In the genomic region with DNA sequence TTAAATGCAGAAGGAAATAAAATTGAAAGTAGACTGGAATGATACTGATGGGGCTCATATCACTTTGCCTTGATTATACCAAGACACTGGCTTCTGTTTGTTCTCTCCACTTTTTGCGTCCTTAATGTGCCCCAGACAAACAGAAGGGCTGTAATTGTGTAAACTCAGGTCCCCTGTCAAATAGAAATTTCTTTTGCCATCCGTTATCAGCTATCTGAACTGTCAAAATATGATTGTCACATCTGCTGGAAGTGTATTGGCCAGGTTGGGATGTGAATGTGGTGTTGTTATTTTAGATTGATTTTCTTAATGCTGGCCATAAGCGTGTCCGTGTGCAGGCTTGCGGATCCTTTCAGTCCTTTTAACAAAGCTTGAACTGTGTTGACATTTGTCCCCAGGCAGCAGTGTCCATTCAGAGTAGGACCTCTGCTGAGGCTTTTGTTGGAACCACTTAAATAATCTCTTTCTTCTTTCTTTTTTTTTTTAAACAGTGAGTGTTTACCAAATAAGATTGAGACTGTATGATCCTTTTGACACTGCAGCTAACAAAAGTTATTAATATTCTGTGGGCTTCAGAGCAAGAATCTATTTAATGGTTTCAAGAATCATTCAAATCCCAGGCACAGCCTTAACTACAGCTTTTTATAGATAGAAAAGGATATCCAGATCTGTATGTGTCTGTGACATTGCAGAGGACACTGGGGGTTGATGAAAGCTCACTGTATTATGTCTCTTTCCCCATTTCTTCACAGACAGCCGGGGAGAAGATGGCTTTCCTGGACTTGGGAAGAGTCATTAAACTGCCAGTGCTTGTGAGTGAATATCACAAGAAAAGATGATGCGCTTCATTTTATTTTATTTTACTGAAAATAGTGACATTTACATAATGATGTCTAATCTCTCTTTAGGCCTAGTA, we compare ENCODE assay signal across 21 cellular contexts.
A peak's percentile ranks its signal among the peaks of the same experiment; 100 is the strongest.
DNase-seq lines count a peak whose midpoint lies in the region; ATAC-seq, FAIRE-seq and TF ChIP-seq lines count a peak whose summit lies in the region.
"Had no signal": no experiment of that assay in that cellular context is flagged by ENCODE, and none has a peak within 500 bp of the region (broad histone marks: within the 10 kb centered on the region; RNA-seq: fewer than 3 reads in every experiment).

No MANE protein-coding gene starts in this region.

- TF ChIP-seq POLR2A in H1 (IDR thresholded peaks at IDR 0.05; ENCODE audit: control extremely low read depth in 1 of 2, low read depth in 2 of 2, low read length in 2 of 2) = no peak

- H4K20me1 ChIP-seq in SK-N-SH (ENCODE audit: insufficient read depth) (no peaks in the 10 kb centered on the region), H1 (replicated peaks in 1 of 2; ENCODE audit: control insufficient read depth in 1 of 2, insufficient read depth in 2 of 2, low read length in 2 of 2) (no peaks in the 10 kb centered on the region), neural cell (ENCODE audit: insufficient read depth) (no peaks in the 10 kb centered on the region)
- H4K20me1 ChIP-seq: BLaER1 treated with 17β-estradiol and CSF1 and Interleukin-3, amounts not matched to agents 10 nM and 100 nM had no signal

- H2AFZ ChIP-seq in SK-N-SH (ENCODE audit: low read depth) (no peak overlapping the region), H1 (ENCODE audit: low read length) (no peak overlapping the region), neural cell (ENCODE audit: low read depth, low read length) (no peak overlapping the region)

- H3K56ac ChIP-seq in H1 (replicated peaks; ENCODE audit: insufficient read length, low read depth, low read length) = no peak overlapping the region

- no peak overlapping the region; the same call in 1 of the 2 replicates for H2BK5ac ChIP-seq in H1 (ENCODE audit: low read depth, low read length)

- H3K9ac ChIP-seq in SK-N-SH (no peak overlapping the region), H1 (replicated peaks in 1 of 4; ENCODE audit: extremely low read depth in 1 of 4, low read depth in 3 of 4, low read length in 3 of 4) (no peak overlapping the region), neural cell (ENCODE audit: low read length) (peak overlapping the region; percentile 28)
- H3K9ac ChIP-seq: BLaER1 treated with 17β-estradiol and CSF1 and Interleukin-3, amounts not matched to agents 10 nM and 100 nM; KMS-11 had no signal

- H4K5ac ChIP-seq in H1 (ENCODE audit: insufficient read length, low read depth, low read length) = no peak overlapping the region

- no peak overlapping the region for H3K23ac ChIP-seq in H1 (ENCODE audit: insufficient read length)

- H3K79me2 ChIP-seq in SK-N-SH (ENCODE audit: insufficient read depth) (no peaks in the 10 kb centered on the region), H1 (ENCODE audit: control insufficient read depth in 1 of 2, insufficient read depth in 2 of 2, low read length in 2 of 2) (no peaks in the 10 kb centered on the region), neural cell (replicated peaks; ENCODE audit: insufficient read depth, low read length) (no peaks in the 10 kb centered on the region)

- H2BK120ac ChIP-seq in H1 (replicated peaks; ENCODE audit: low read depth, low read length) = no peak overlapping the region

- DNase-seq in SK-N-SH (peak; percentile 20), H1 (ENCODE audit: low read depth in 1 of 2, low spot score in 2 of 2) (no peak), COLO829 (ENCODE audit: low spot score) (no peak), NOMO-1 treated with dmso at 0.1 percent for 144 hours (lab: John Stamatoyannopoulos, UW; ENCODE audit: unreplicated experiment) (no peak), OCI-M1 (lab: John Stamatoyannopoulos, UW) (no peak), LoVo (ENCODE audit: low spot score) (no peak)
- DNase-seq: activated CD8-positive, alpha-beta T cell treated with anti-CD3 and anti-CD28 coated beads, Interleukin-2, amount 10 ng/mL, durations not matched to agents 7 days and 5 days; activated naive CD4-positive, alpha-beta T cell treated with anti-CD3 and anti-CD28 coated beads, Interleukin-2, amount 50 U/mL, for 16 hours; activated T-cell treated with anti-CD3 and anti-CD28 coated beads, Interleukin-2, amount 50 U/mL, for 48 hours; GF-D8; kidney glomerular epithelial cell; T-helper 9 cell; upper lobe of right lung had no signal

- H2BK12ac ChIP-seq in H1 (ENCODE audit: low read depth, low read length) = peak overlapping the region; percentile 32; the same call in 1 of the 2 replicates

- H3K23me2 ChIP-seq in H1 (ENCODE audit: low read depth, low read length) = no peaks in the 10 kb centered on the region

- H2AK5ac ChIP-seq in H1 (ENCODE audit: low read depth, low read length) = peak overlapping the region; percentile 59; the same call in 1 of the 2 replicates

- H3K36me3 ChIP-seq in SK-N-SH (replicated peaks in 1 of 2; ENCODE audit: control insufficient read depth in 1 of 2, insufficient read depth in 2 of 2, low read length in 1 of 2) = no peaks in the 10 kb centered on the region
- no peaks in the 10 kb centered on the region for H3K36me3 ChIP-seq in H1 (ENCODE audit: control insufficient read depth in 2 of 4, insufficient read depth in 4 of 4, low read length in 3 of 4)
- no peaks in the 10 kb centered on the region for H3K36me3 ChIP-seq in neural cell (ENCODE audit: insufficient read depth, low read length)
- H3K36me3 ChIP-seq: ascending aorta; BLaER1 treated with 17β-estradiol and CSF1 and Interleukin-3, amounts not matched to agents 10 nM and 100 nM; SJSA1; upper lobe of right lung had no signal

- TF ChIP-seq CTCF in SK-N-SH (IDR thresholded peaks at IDR 0.05) (no peak), H1 (IDR thresholded peaks at IDR 0.05; ENCODE audit: control extremely low read depth in 1 of 3, insufficient read depth in 1 of 3, low read depth in 1 of 3, low read length in 3 of 3) (no peak), neural cell (IDR thresholded peaks at IDR 0.05; ENCODE audit: poor library complexity, severe bottlenecking) (no peak)

- H3K79me1 ChIP-seq in H1 (ENCODE audit: low read depth, low read length) = no peaks in the 10 kb centered on the region

- no peak overlapping the region for H3K4ac ChIP-seq in H1 (replicated peaks; ENCODE audit: insufficient read length, low read depth, low read length)

- no peak for TF ChIP-seq EP300 in SK-N-SH (IDR thresholded peaks at IDR 0.05; ENCODE audit: borderline replicate concordance in 1 of 2, low read depth in 1 of 2, low read length in 1 of 2)
- no peak for TF ChIP-seq EP300 in H1 (IDR thresholded peaks at IDR 0.05; ENCODE audit: borderline replicate concordance in 1 of 2, low read depth in 2 of 2, low read length in 2 of 2)
- TF ChIP-seq EP300 in neural cell (conservative IDR thresholded peaks at IDR 0.05; ENCODE audit: poor library complexity, severe bottlenecking) = peak; percentile 16

- H3K14ac ChIP-seq in H1 (ENCODE audit: insufficient read length) = no peak overlapping the region

- peak overlapping the region; percentile 19; the same call in 1 of the 2 replicates for H3K18ac ChIP-seq in H1 (ENCODE audit: extremely low read depth, low read length)

- CTCF ChIA-PET in SK-N-SH (lab: Yijun Ruan, JAX) = interaction anchor here (0.7 kb wide), 1 partner anchor 14 kb away, joined by 3 read pairs; no protein-coding TSS in a partner anchor
- CTCF ChIA-PET in H1 (lab: Charles Lee; ENCODE audit: partially characterized antibody) = interaction anchor here (1.5 kb wide), 1 partner anchor 99 kb away, joined by 3 read pairs; no protein-coding TSS in a partner anchor

- H3K9me2 ChIP-seq in SK-N-SH (no peaks in the 10 kb centered on the region), neural cell (ENCODE audit: insufficient read depth, low read length) (no peaks in the 10 kb centered on the region)

- ATAC-seq in SK-N-SH treated with all-trans-retinoic acid at 6 μM for 48 hours = no peak
- ATAC-seq: A549; activated CD8-positive, alpha-beta T cell treated with anti-CD3 and anti-CD28 coated beads, Interleukin-2, amount 10 ng/mL, durations not matched to agents 7 days and 5 days had no signal

- WGBS in SK-N-SH (ENCODE audit: low lambda C conversion rate) = 80% methylated on average over 7 of the region's 7 CpGs
- WGBS in H1 (ENCODE audit: extremely low coverage in 1 of 2, insufficient coverage in 1 of 2, insufficient read length in 1 of 2, insufficient replicate concordance in 2 of 2, low coverage in 1 of 2, low lambda C conversion rate in 2 of 2, missing lambda C conversion rate in 1 of 2), 2 experiments = 81% methylated on average over 7 of the region's 7 CpGs; no CpG with 5 or more reads in 1 of the 2 experiments

- no peak overlapping the region for H2BK15ac ChIP-seq in H1 (ENCODE audit: low read length)

- no peak for FAIRE-seq in H1 (lab: Jason Lieb, UNC)
- FAIRE-seq: A549, endometrium had no signal

- H3K4me2 ChIP-seq in SK-N-SH (no peak overlapping the region), H1 (ENCODE audit: insufficient read depth in 1 of 2, low read depth in 2 of 2, low read length in 2 of 2) (no peak overlapping the region; a peak in 1 of 4 replicates), neural cell (ENCODE audit: low read length) (peak overlapping the region; percentile 33)
- H3K4me2 ChIP-seq: A549; BLaER1 treated with 17β-estradiol and CSF1 and Interleukin-3, amounts not matched to agents 10 nM and 100 nM; KMS-11 had no signal

- H3K9me3 ChIP-seq in SK-N-SH (no peaks in the 10 kb centered on the region), H1 (ENCODE audit: insufficient read depth in 2 of 2, low read depth in 1 of 2, low read length in 1 of 2) (no peaks in the 10 kb centered on the region), neural cell (ENCODE audit: low read length) (no peaks in the 10 kb centered on the region)
- H3K9me3 ChIP-seq: A549; ascending aorta; BLaER1 treated with 17β-estradiol and CSF1 and Interleukin-3, amounts not matched to agents 10 nM and 100 nM; SJSA1; upper lobe of right lung had no signal

- peaks cover 0 to 10% of the 10 kb centered on the region in 2 experiments; a peak in 2 of 4 replicates for H3K4me1 ChIP-seq in SK-N-SH (ENCODE audit: control insufficient read depth in 1 of 2, insufficient read depth in 2 of 2, low read depth in 1 of 2, low read length in 1 of 2)
- H3K4me1 ChIP-seq in H1 (replicated peaks in 1 of 4; ENCODE audit: control insufficient read depth in 3 of 4, insufficient read depth in 4 of 4, low read length in 3 of 4) = peaks cover 2 to 38% (median 15%) of the 10 kb centered on the region in 4 experiments; a peak in 5 of 7 replicates
- H3K4me1 ChIP-seq: A549, ascending aorta, SJSA1, upper lobe of right lung had no signal

- H4K91ac ChIP-seq in H1 (replicated peaks; ENCODE audit: insufficient read length, low read length) = no peak overlapping the region

- no peaks in the 10 kb centered on the region for H3F3A ChIP-seq in SK-N-SH (replicated peaks; ENCODE audit: insufficient read depth)
- H3F3A ChIP-seq in neural cell (ENCODE audit: insufficient read depth, low read length, poor library complexity, severe bottlenecking) = peaks cover 17% of the 10 kb centered on the region

- TF ChIP-seq RAD21 in SK-N-SH (IDR thresholded peaks at IDR 0.05; ENCODE audit: low read length) = no peak
- no peak for TF ChIP-seq RAD21 in H1 (IDR thresholded peaks at IDR 0.05 in 1 of 2, conservative IDR thresholded peaks at IDR 0.05 in 1 of 2; ENCODE audit: low read depth in 2 of 2, low read length in 2 of 2)
- no peak for TF ChIP-seq RAD21 in neural cell (conservative IDR thresholded peaks at IDR 0.05)

- H3K27ac ChIP-seq in SK-N-SH (ENCODE audit: low read depth in 2 of 2, low read length in 1 of 2) (no peak overlapping the region), H1 (ENCODE audit: low read depth, low read length) (no peak overlapping the region), neural cell (ENCODE audit: low read length) (peak overlapping the region; percentile 75)
- H3K27ac ChIP-seq: A549; ascending aorta; BLaER1 treated with 17β-estradiol and CSF1 and Interleukin-3, amounts not matched to agents 10 nM and 100 nM; KMS-11; SJSA1; upper lobe of right lung had no signal

- no peak overlapping the region for H4K8ac ChIP-seq in H1 (ENCODE audit: extremely low read depth, insufficient read depth, low read length)

- peak overlapping the region; percentile 68 for H2BK20ac ChIP-seq in H1 (ENCODE audit: low read length)

- POLR2A ChIA-PET in SK-N-SH (lab: Yijun Ruan, JAX) = no interaction called here
- POLR2A ChIA-PET in H1 (lab: Charles Lee; ENCODE audit: partially characterized antibody) = no interaction called here

- no peak overlapping the region for H3K4me3 ChIP-seq in SK-N-SH (ENCODE audit: low read depth in 2 of 2, low read length in 1 of 2)
- no peak overlapping the region for H3K4me3 ChIP-seq in H1 (ENCODE audit: extremely low read depth in 1 of 4, insufficient read depth in 2 of 4, low read depth in 3 of 4, low read length in 4 of 4)
- peak overlapping the region; percentile 37 for H3K4me3 ChIP-seq in neural cell (ENCODE audit: low read length)
- H3K4me3 ChIP-seq: A549; ascending aorta; BLaER1 treated with 17β-estradiol and CSF1 and Interleukin-3, amounts not matched to agents 10 nM and 100 nM; SJSA1; upper lobe of right lung had no signal

- H3K27me3 ChIP-seq in SK-N-SH (ENCODE audit: insufficient read depth) (no peaks in the 10 kb centered on the region), H1 (replicated peaks in 1 of 4; ENCODE audit: control insufficient read depth in 3 of 4, extremely low read depth in 1 of 4, insufficient read depth in 3 of 4, low read length in 3 of 4) (no peaks in the 10 kb centered on the region), neural cell (ENCODE audit: insufficient read depth, low read depth, low read length) (no peaks in the 10 kb centered on the region)
- H3K27me3 ChIP-seq: ascending aorta; BLaER1 treated with 17β-estradiol and CSF1 and Interleukin-3, amounts not matched to agents 10 nM and 100 nM; SJSA1; upper lobe of right lung had no signal
